ENCODE assay signal across 29 cellular contexts in the genomic region with DNA sequence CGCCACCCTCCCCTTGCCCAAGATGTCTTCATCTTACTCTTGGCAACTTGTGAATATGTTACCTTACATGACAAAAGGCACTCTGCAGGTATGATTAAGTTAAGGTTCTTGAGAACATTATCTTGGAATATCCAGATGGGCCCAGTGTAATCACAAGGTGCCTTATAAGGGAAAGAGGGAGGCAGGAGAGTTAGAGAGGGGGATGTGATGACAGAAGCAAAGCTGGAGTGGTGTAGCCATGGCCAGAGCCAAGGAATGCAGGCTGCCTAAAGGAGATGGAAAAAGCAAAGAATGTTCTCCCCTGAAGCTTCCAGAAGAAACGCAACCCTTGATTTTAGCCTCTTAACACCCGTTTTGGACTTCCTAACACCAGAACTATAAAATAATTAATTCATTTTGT.
"Had no signal": no experiment of that assay in that cellular context is flagged by ENCODE, and none has a peak within 500 bp of the region (broad histone marks: within the 10 kb centered on the region; RNA-seq: fewer than 3 reads in every experiment).

No MANE protein-coding gene starts in this region.

- H3K9me3 ChIP-seq: ovary, psoas muscle, right lobe of liver, sigmoid colon, suprapubic skin, testis, tibial artery, transverse colon, upper lobe of right lung, uterus had no signal

- DNase-seq: naive thymus-derived CD8-positive, alpha-beta T cell; nephron progenitor cell; occipital lobe; ovary; psoas muscle; right cardiac atrium; right lobe of liver; sigmoid colon; small intestine; stimulated activated CD4-positive, alpha-beta T cell treated with anti-CD3 and anti-CD28 coated beads, Interleukin-1b, Interleukin-23, amount 100 ng/mL, for 48 hours; stimulated activated CD4-positive, alpha-beta T cell treated with anti-CD3 and anti-CD28 coated beads, Interleukin-4, amount 100 ng/mL, for 1 hour; stimulated activated CD4-positive, alpha-beta T cell treated with anti-CD3 and anti-CD28 coated beads, Interleukin-4, amount 100 ng/mL, for 4 hours; stimulated activated CD8-positive, alpha-beta memory T cell treated with anti-CD3 and anti-CD28 coated beads, Interleukin-4, amount 100 ng/mL, for 48 hours; stimulated activated naive CD4-positive, alpha-beta T cell; stimulated activated naive CD8-positive, alpha-beta T cell treated with anti-CD3 and anti-CD28 coated beads, Interleukin-15, amount 100 ng/mL, for 72 hours; stimulated activated naive CD8-positive, alpha-beta T cell treated with anti-CD3 and anti-CD28 coated beads, Interleukin-15, Interleukin-2, amounts not matched to agents 100 U/mL and 50 U/mL, for 24 hours; substantia nigra; testis; tibial artery; transverse colon; upper lobe of right lung; uterus had no signal

- H3K4me3 ChIP-seq: ovary, psoas muscle, right lobe of liver, sigmoid colon, suprapubic skin, testis, tibial artery, transverse colon, upper lobe of right lung, uterus had no signal

- H3K36me3 ChIP-seq: ovary, right lobe of liver, sigmoid colon, suprapubic skin, tibial artery, transverse colon, upper lobe of right lung, uterus had no signal

- H3K27me3 Mint-ChIP-seq: progenitor cell of endocrine pancreas; stimulated activated memory B cell treated with anti-CD40 and anti-IgM and Interleukin-4, amounts not matched to agents 10 μg/mL and 1 μg/mL and 100 μg/mL, for 72 hours; stimulated activated naive CD8-positive, alpha-beta T cell treated with anti-CD3 and anti-CD28 coated beads, Interleukin-15, amount 100 ng/mL, for 72 hours; type B pancreatic cell had no signal

- H3K27ac ChIP-seq: ovary, parathyroid adenoma, psoas muscle, right lobe of liver, sigmoid colon, suprapubic skin, testis, tibial artery, transverse colon, upper lobe of right lung, uterus had no signal

- H3K27me3 ChIP-seq: ovary, right lobe of liver, sigmoid colon, suprapubic skin, testis, tibial artery, transverse colon, upper lobe of right lung, uterus had no signal

- H3K4me1 Mint-ChIP-seq: naive thymus-derived CD8-positive, alpha-beta T cell; nephron progenitor cell; neural crest cell; stimulated activated memory B cell treated with anti-CD40 and anti-IgM and Interleukin-4, amounts not matched to agents 10 μg/mL and 1 μg/mL and 100 μg/mL, for 72 hours; stimulated activated naive CD8-positive, alpha-beta T cell treated with anti-CD3 and anti-CD28 coated beads, Interleukin-15, amount 100 ng/mL, for 72 hours had no signal

- H3K36me3 Mint-ChIP-seq: naive thymus-derived CD8-positive, alpha-beta T cell; natural killer cell treated with Interleukin-12 subunit alpha and Interleukin-12 subunit beta and Interleukin-15 and Interleukin-18, amount 100 ng/mL, for 72 hours; stimulated activated memory B cell treated with anti-CD40 and anti-IgM and Interleukin-4, amounts not matched to agents 10 μg/mL and 1 μg/mL and 100 μg/mL, for 72 hours; type B pancreatic cell had no signal

- H3K4me1 ChIP-seq: parathyroid adenoma, psoas muscle, right lobe of liver, suprapubic skin, testis, tibial artery, transverse colon, upper lobe of right lung, uterus had no signal

- H3K4me3 Mint-ChIP-seq: naive thymus-derived CD8-positive, alpha-beta T cell; natural killer cell treated with Interleukin-12 subunit alpha and Interleukin-12 subunit beta and Interleukin-15 and Interleukin-18, amount 100 ng/mL, for 72 hours; nephron progenitor cell; neural crest cell; stimulated activated memory B cell treated with anti-CD40 and anti-IgM and Interleukin-4, amounts not matched to agents 10 μg/mL and 1 μg/mL and 100 μg/mL, for 72 hours; stimulated activated naive CD8-positive, alpha-beta T cell treated with anti-CD3 and anti-CD28 coated beads, Interleukin-15, amount 100 ng/mL, for 72 hours; type B pancreatic cell had no signal

- ATAC-seq: naive thymus-derived CD8-positive, alpha-beta T cell; natural killer cell treated with Interleukin-12 subunit alpha and Interleukin-12 subunit beta and Interleukin-15 and Interleukin-18, amount 100 ng/mL, for 72 hours; psoas muscle; right cardiac atrium; right lobe of liver; stimulated activated memory B cell treated with anti-CD40 and anti-IgM and Interleukin-4, amounts not matched to agents 10 μg/mL and 1 μg/mL and 100 μg/mL, for 72 hours; stimulated activated naive CD8-positive, alpha-beta T cell treated with anti-CD3 and anti-CD28 coated beads, Interleukin-15, amount 100 ng/mL, for 72 hours; stimulated activated naive CD8-positive, alpha-beta T cell treated with anti-CD3 and anti-CD28 coated beads, Interleukin-15, Interleukin-2, amounts not matched to agents 100 U/mL and 50 U/mL, for 24 hours; upper lobe of right lung had no signal

- H3K27ac Mint-ChIP-seq: naive thymus-derived CD8-positive, alpha-beta T cell; natural killer cell treated with Interleukin-12 subunit alpha and Interleukin-12 subunit beta and Interleukin-15 and Interleukin-18, amount 100 ng/mL, for 72 hours; nephron progenitor cell; progenitor cell of endocrine pancreas; stimulated activated memory B cell treated with anti-CD40 and anti-IgM and Interleukin-4, amounts not matched to agents 10 μg/mL and 1 μg/mL and 100 μg/mL, for 72 hours; stimulated activated naive CD8-positive, alpha-beta T cell treated with anti-CD3 and anti-CD28 coated beads, Interleukin-15, amount 100 ng/mL, for 72 hours; type B pancreatic cell had no signal
